Comparison of ENCODE assay signal across 1 cellular context in the genomic region with DNA sequence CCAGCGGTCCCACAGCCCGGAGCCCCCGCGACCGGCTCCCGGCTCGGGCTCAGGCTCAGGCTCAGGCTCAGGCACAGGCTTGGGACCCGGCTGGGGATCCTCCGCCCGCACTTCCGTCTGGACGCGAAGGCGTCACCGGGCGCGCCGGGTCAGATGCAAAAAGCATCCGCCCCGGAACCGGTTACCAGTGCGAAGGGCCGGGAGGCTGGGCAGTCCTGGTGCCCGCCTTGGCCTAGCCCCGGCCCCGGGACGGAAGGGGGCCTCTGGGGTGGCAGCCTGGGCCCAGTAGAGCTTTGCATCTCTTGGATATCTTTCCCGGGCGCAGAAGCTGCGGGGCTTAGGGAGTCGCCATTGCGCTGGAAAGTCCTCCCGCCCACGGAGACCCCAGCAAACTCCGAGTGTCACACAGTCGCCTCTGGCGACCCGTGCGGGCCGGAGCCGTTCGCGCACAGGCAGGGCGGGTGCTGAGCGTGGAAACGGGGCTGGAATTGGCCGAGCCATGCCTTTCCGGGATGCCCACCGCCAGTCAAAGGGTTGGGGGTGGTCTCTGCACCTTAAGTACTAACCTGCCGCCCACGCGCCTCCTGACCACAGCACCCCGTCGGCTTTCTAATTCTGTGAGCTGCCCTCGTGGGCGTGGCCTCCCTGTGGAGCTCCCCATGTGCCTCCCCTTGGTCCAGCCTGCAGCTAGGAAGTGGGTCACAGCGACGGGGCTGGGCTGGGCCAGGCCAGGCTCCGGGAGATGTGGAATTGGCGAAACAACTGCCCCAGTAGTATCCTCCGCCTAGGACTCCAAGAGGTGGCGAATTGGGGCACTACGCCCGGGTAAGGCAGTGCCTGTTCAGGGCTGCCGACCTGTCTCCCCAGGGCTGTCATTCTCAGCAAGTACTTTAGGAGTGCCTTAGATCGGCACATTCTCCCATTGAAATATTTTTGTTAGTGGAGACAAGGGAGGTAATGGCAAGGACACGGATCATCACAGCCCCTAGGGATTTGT.
TF ChIP-seq lines count a peak whose summit lies in the region.

Gene TMEM9B (minus strand): TSS at position 119 of the 997 bp plus-strand sequence. CDS start 129 bp downstream, outside the sequence.

TF ChIP-seq in K562, 482 proteins besides CTCF, POLR2A, EP300 and RAD21 (continued from another document and continues in another):
- TF ChIP-seq ARID4B (CRISPR knock-in tag; IDR thresholded peaks at IDR 0.05) (peak; percentile 34; the same call in 1 of the 2 replicates), E2F8 (IDR thresholded peaks at IDR 0.05; ENCODE audit: low read depth, partially characterized antibody) (peak; percentile 93), GTF3C2 (IDR thresholded peaks at IDR 0.05; ENCODE audit: borderline replicate concordance, extremely low read depth, insufficient read length) (no peak), MGA (IDR thresholded peaks at IDR 0.05) (peak; percentile 50; the same call in 1 of the 2 replicates), RBM34 (IDR thresholded peaks at IDR 0.05; ENCODE audit: borderline replicate concordance, insufficient read depth, low read length) (0 out of 2 replicates have a peak, but pooled peaks have one; percentile 75), ELF2 (CRISPR knock-in tag; IDR thresholded peaks at IDR 0.05) (peak; percentile 96), PHF8 (IDR thresholded peaks at IDR 0.05; ENCODE audit: borderline replicate concordance, low read length) (peak; percentile 96)
- TF ChIP-seq, protein P1, sequence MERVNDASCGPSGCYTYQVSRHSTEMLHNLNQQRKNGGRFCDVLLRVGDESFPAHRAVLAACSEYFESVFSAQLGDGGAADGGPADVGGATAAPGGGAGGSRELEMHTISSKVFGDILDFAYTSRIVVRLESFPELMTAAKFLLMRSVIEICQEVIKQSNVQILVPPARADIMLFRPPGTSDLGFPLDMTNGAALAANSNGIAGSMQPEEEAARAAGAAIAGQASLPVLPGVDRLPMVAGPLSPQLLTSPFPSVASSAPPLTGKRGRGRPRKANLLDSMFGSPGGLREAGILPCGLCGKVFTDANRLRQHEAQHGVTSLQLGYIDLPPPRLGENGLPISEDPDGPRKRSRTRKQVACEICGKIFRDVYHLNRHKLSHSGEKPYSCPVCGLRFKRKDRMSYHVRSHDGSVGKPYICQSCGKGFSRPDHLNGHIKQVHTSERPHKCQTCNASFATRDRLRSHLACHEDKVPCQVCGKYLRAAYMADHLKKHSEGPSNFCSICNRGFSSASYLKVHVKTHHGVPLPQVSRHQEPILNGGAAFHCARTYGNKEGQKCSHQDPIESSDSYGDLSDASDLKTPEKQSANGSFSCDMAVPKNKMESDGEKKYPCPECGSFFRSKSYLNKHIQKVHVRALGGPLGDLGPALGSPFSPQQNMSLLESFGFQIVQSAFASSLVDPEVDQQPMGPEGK (CRISPR knock-in tag; IDR thresholded peaks at IDR 0.05; ENCODE audit: borderline replicate concordance) = no peak
- TF ChIP-seq, protein P2, sequence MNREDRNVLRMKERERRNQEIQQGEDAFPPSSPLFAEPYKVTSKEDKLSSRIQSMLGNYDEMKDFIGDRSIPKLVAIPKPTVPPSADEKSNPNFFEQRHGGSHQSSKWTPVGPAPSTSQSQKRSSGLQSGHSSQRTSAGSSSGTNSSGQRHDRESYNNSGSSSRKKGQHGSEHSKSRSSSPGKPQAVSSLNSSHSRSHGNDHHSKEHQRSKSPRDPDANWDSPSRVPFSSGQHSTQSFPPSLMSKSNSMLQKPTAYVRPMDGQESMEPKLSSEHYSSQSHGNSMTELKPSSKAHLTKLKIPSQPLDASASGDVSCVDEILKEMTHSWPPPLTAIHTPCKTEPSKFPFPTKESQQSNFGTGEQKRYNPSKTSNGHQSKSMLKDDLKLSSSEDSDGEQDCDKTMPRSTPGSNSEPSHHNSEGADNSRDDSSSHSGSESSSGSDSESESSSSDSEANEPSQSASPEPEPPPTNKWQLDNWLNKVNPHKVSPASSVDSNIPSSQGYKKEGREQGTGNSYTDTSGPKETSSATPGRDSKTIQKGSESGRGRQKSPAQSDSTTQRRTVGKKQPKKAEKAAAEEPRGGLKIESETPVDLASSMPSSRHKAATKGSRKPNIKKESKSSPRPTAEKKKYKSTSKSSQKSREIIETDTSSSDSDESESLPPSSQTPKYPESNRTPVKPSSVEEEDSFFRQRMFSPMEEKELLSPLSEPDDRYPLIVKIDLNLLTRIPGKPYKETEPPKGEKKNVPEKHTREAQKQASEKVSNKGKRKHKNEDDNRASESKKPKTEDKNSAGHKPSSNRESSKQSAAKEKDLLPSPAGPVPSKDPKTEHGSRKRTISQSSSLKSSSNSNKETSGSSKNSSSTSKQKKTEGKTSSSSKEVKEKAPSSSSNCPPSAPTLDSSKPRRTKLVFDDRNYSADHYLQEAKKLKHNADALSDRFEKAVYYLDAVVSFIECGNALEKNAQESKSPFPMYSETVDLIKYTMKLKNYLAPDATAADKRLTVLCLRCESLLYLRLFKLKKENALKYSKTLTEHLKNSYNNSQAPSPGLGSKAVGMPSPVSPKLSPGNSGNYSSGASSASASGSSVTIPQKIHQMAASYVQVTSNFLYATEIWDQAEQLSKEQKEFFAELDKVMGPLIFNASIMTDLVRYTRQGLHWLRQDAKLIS (CRISPR knock-in tag; IDR thresholded peaks at IDR 0.05) = 0 out of 2 replicates have a peak, but pooled peaks have one; percentile 22
